ENCODE assay signal across 8 cellular contexts in the genomic region with DNA sequence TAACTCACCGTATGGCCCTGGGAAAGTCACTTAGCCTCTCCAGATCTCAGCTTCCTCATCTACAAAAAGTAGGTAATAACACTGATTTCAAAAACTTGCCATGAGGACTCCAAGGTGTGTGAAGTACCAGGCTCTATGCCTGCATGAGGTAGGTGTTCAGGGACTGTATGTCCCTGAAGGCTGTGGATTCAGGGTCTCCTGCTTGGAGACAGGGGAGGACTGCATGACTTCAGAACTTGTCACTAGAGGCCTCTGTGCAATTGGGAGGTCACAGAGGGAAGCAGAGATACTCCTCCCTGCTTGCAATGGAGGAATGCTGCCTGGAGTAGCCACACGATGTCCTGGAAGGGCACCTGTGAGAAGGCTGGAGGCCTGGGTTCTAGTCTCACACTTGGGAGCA. TPM values are rescaled to one million over a fixed set of nuclear protein-coding genes. Genes with fewer than 3 reads are reported as not detected.
A peak's percentile ranks its signal among the peaks of the same experiment; 100 is the strongest.
DNase-seq lines count a peak whose midpoint lies in the region; ATAC-seq and TF ChIP-seq lines count a peak whose summit lies in the region.
"Had no signal": no experiment of that assay in that cellular context is flagged by ENCODE, and none has a peak within 500 bp of the region (broad histone marks: within the 10 kb centered on the region; RNA-seq: fewer than 3 reads in every experiment).

No MANE protein-coding gene starts in this region.

- H3K9me3 Mint-ChIP-seq in natural killer cell: no peaks in the 10 kb centered on the region
- peaks cover 0 to 2% (median 0%) of the 10 kb centered on the region in 7 donors for H3K9me3 Mint-ChIP-seq in CD14-positive monocyte

- H3K9ac ChIP-seq in NT2/D1 (ENCODE audit: insufficient read length, low read depth): peak overlapping the region; percentile 4

- H3K36me3 ChIP-seq in NT2/D1 (ENCODE audit: insufficient read depth, insufficient read length, low read length) (peaks cover 31% of the 10 kb centered on the region), thoracic aorta (peaks cover 9% of the 10 kb centered on the region)

- no peak for TF ChIP-seq CTCF in coronary artery (IDR thresholded peaks at IDR 0.05)
- no peak for TF ChIP-seq CTCF in natural killer cell (IDR thresholded peaks at IDR 0.05)
- TF ChIP-seq CTCF in thoracic aorta (IDR thresholded peaks at IDR 0.05): no peak
- TF ChIP-seq CTCF in CD14-positive monocyte (IDR thresholded peaks at IDR 0.05): no peak

- H3K4me1 ChIP-seq in NT2/D1 (ENCODE audit: insufficient read depth, insufficient read length): peaks cover 16% of the 10 kb centered on the region
- peaks cover 35 to 74% of the 10 kb centered on the region in 2 donors for H3K4me1 ChIP-seq in thoracic aorta (ENCODE audit: control insufficient read depth in 1 of 2, low read depth in 2 of 2)

- H3K27me3 Mint-ChIP-seq in natural killer cell (ENCODE audit: low read depth in 2 of 2) (peaks cover 0 to 9% of the 10 kb centered on the region in 2 donors), CD14-positive monocyte (ENCODE audit: low read depth in 3 of 3) (peaks cover 26 to 33% (median 32%) of the 10 kb centered on the region in 3 donors)

- H3K4me1 Mint-ChIP-seq in natural killer cell: peaks cover 46 to 61% of the 10 kb centered on the region in 2 donors
- peaks cover 14% of the 10 kb centered on the region for H3K4me1 Mint-ChIP-seq in CD14-positive monocyte

- H3K27me3 ChIP-seq in NT2/D1 (ENCODE audit: insufficient read depth, insufficient read length): peaks cover 13% of the 10 kb centered on the region
- no peaks in the 10 kb centered on the region for H3K27me3 ChIP-seq in thoracic aorta (replicated peaks; ENCODE audit: insufficient read depth)

- H3K4me3 Mint-ChIP-seq in natural killer cell: peak overlapping the region; percentile 98
- H3K4me3 Mint-ChIP-seq in CD14-positive monocyte: peak overlapping the region in 1 of 2 donors; percentile 0

- ATAC-seq in natural killer cell (no peak), thoracic aorta (ENCODE audit: insufficient number of reproducible peaks, low FRiP score, low read depth) (no peak)

- H3K27ac ChIP-seq in coronary artery (peak overlapping the region; percentile 96 to 97), thoracic aorta (peak overlapping the region; percentile 88 to 94)
- H3K27ac ChIP-seq: PC-9 had no signal

- H3K36me3 Mint-ChIP-seq in natural killer cell: no peaks in the 10 kb centered on the region
- peaks cover 0 to 3% of the 10 kb centered on the region in 2 donors for H3K36me3 Mint-ChIP-seq in CD14-positive monocyte

- DNase-seq in NT2/D1 (ENCODE audit: low read depth, low spot score): no peak
- no peak for DNase-seq in coronary artery (ENCODE audit: low spot score)
- DNase-seq in natural killer cell: no peak
- DNase-seq in thoracic aorta (ENCODE audit: low spot score): no peak
- DNase-seq in CD14-positive monocyte (ENCODE audit: low spot score): no peak
- no peak for DNase-seq in dermis blood vessel endothelial cell
- no peak for DNase-seq in AG08395 (ENCODE audit: low spot score)
- DNase-seq: PC-9 had no signal

- intact Hi-C loops in natural killer cell (cut with micrococcal nuclease) (no loop called here), CD14-positive monocyte (cut with micrococcal nuclease) (no loop called here)

- H3K4me3 ChIP-seq in NT2/D1 (ENCODE audit: insufficient read length, low read depth) (no peak overlapping the region), coronary artery (peak overlapping the region; percentile 81), thoracic aorta (peak overlapping the region; percentile 79)
- H3K4me3 ChIP-seq: PC-9 had no signal

- H3K9me3 ChIP-seq in NT2/D1 (ENCODE audit: insufficient read depth, low read length): no peaks in the 10 kb centered on the region
- no peaks in the 10 kb centered on the region for H3K9me3 ChIP-seq in thoracic aorta

- H3K27ac Mint-ChIP-seq in natural killer cell (peak overlapping the region; percentile 76 to 93), CD14-positive monocyte (no peak overlapping the region)

RNA-seq across cellular contexts. Expression of a gene that starts 2.2 kb away (rescaled TPM):
- 10 to 100 TPM; 44.8 to 93.1 (median 61.6) TPM for total RNA-seq in natural killer cell
- 100 to 1,000 TPM; 362 to 421 TPM for total RNA-seq in thoracic aorta
- polyA plus RNA-seq in CD14-positive monocyte: under 1 TPM; 0.04 to 0.20 TPM
- total RNA-seq in dermis blood vessel endothelial cell: 9.9 and 17.0 TPM in 2 replicates
- total RNA-seq: PC-9 had no signal

RNA-seq across cellular contexts. Expression of a gene that starts 13.1 kb away (rescaled TPM):
- total RNA-seq in natural killer cell (not detected), thoracic aorta (not detected), dermis blood vessel endothelial cell (not detected in 2 replicates)
- not detected for polyA plus RNA-seq in CD14-positive monocyte
- total RNA-seq: PC-9 had no signal

RNA-seq across cellular contexts. Expression of a gene that starts 36.4 kb away (rescaled TPM):
- total RNA-seq in natural killer cell (not detected), thoracic aorta (not detected), dermis blood vessel endothelial cell (not detected in 2 replicates)
- polyA plus RNA-seq in CD14-positive monocyte: not detected
- total RNA-seq: PC-9 had no signal

Comparison
In these comparisons a context has a peak if more than half of its experiments do, and no peak if none do; other contexts are left out.
1. H3K27ac Mint-ChIP-seq: peak in natural killer cell (2 of 2); none in CD14-positive monocyte (0 of 7).